In the genomic region with DNA sequence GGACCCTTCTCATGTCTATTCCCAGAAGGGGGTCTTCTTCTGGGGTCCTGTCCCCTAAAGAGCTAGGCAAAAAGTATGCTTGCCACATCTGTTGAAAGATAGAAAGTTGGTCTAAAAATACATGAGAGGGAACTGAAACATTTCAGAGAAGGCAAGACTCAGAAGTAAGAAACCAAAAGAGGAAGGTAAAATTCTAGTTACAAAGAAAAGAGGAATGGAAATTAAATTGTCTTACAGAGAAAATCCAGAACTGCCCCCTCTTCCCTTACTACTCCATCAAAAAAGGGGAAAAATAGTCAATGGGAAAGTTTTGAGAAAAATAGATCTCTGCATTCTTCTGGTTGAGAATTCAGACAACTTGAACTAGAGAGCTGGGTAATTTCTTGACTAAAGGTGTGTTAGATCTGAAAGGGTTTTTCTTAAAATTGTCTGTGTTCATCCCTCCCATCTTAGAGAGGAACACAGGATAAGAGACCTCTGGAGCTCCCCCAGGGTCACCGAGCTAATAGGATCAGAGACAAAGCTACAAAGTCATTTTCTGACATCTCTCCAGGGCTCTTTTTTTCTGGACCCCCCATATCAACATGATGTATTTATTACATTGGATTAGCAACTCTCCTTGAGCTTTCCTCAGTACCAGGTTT, we compare ENCODE assay signal across 21 cellular contexts.
DNase-seq lines count a peak whose midpoint lies in the region; ATAC-seq and TF ChIP-seq lines count a peak whose summit lies in the region.
"Had no signal": no experiment of that assay in that cellular context is flagged by ENCODE, and none has a peak within 500 bp of the region (broad histone marks: within the 10 kb centered on the region; RNA-seq: fewer than 3 reads in every experiment).

No MANE protein-coding gene starts in this region.

- peaks cover 49% of the 10 kb centered on the region for H3K4me1 ChIP-seq in MM.1S (ENCODE audit: low read length)
- H3K4me1 ChIP-seq: psoas muscle, SJSA1 had no signal

- H2AFZ ChIP-seq in MM.1S (ENCODE audit: low read length): peak overlapping the region; percentile 21; the same call in 1 of the 2 replicates

- peaks cover 12% of the 10 kb centered on the region for H3F3A ChIP-seq in MM.1S (ENCODE audit: insufficient read depth, low read length)

- H3K4me3 ChIP-seq in MM.1S (ENCODE audit: low read length): peak overlapping the region; percentile 10; the same call in 1 of the 2 replicates
- H3K4me3 ChIP-seq: K562, lower lobe of right lung, psoas muscle, SJSA1 had no signal

- H3K27me3 ChIP-seq in MM.1S (replicated peaks; ENCODE audit: insufficient read depth, low read length): no peaks in the 10 kb centered on the region
- H3K27me3 ChIP-seq: SJSA1 had no signal

- H3K9me3 ChIP-seq in MM.1S (replicated peaks; ENCODE audit: insufficient read depth, low read length): no peaks in the 10 kb centered on the region
- H3K9me3 ChIP-seq: lower lobe of right lung, psoas muscle, SJSA1 had no signal

- peak; percentile 42 for ATAC-seq in GM18858 (IDR thresholded peaks at IDR 0.05; ENCODE audit: unreplicated experiment)
- no peak for ATAC-seq in HG03280 (IDR thresholded peaks at IDR 0.05; ENCODE audit: unreplicated experiment)
- ATAC-seq in GM21447 (IDR thresholded peaks at IDR 0.05; ENCODE audit: unreplicated experiment): no peak
- ATAC-seq: K562; psoas muscle; stimulated activated naive CD8-positive, alpha-beta T cell treated with anti-CD3 and anti-CD28 coated beads, Interleukin-15, amount 100 ng/mL, for 72 hours had no signal

- TF ChIP-seq CTCF in MM.1S (IDR thresholded peaks at IDR 0.05; ENCODE audit: low read length): no peak

- DNase-seq in AML-193 (lab: John Stamatoyannopoulos, UW): peak; percentile 38 to 53
- peak; percentile 50 for DNase-seq in MM.1S
- DNase-seq in SKM-1 treated with dmso at 0.1 percent for 144 hours (lab: John Stamatoyannopoulos, UW; ENCODE audit: unreplicated experiment): peak; percentile 88
- DNase-seq in NCI-H748 (lab: John Stamatoyannopoulos, UW; ENCODE audit: unreplicated experiment): no peak
- DNase-seq in activated T-cell treated with anti-CD3 and anti-CD28 coated beads, Interleukin-2, amount 50 U/mL, for 48 hours: no peak
- DNase-seq: activated CD4-positive, alpha-beta T cell treated with anti-CD3 and anti-CD28 coated beads for 48 hours; activated naive CD4-positive, alpha-beta T cell treated with anti-CD3 and anti-CD28 coated beads, Interleukin-2, amount 50 U/mL, for 16 hours; CD8-positive, alpha-beta memory T cell; glutamatergic neuron; lower lobe of right lung; NCI-H1436; OCI-M1; psoas muscle; stimulated activated naive CD8-positive, alpha-beta T cell treated with anti-CD3 and anti-CD28 coated beads, Interleukin-15, amount 100 ng/mL, for 72 hours; T1000 had no signal

- no peaks in the 10 kb centered on the region for H3K9me2 ChIP-seq in MM.1S (replicated peaks; ENCODE audit: insufficient read depth, low read length)

- no peaks in the 10 kb centered on the region for H3K36me3 ChIP-seq in MM.1S (replicated peaks; ENCODE audit: insufficient read depth, low read length)
- H3K36me3 ChIP-seq: lower lobe of right lung, SJSA1 had no signal

- H3K4me2 ChIP-seq in MM.1S (ENCODE audit: low read depth, low read length): peak overlapping the region; percentile 55

- peak overlapping the region; percentile 32; the same call in 1 of the 2 replicates for H3K9ac ChIP-seq in MM.1S (ENCODE audit: low read length)

- peak overlapping the region; percentile 67 for H3K27ac ChIP-seq in MM.1S (ENCODE audit: low read length)
- H3K27ac ChIP-seq: epithelial cell of prostate, lower lobe of right lung, psoas muscle, SJSA1 had no signal

- no peaks in the 10 kb centered on the region for H4K20me1 ChIP-seq in MM.1S (ENCODE audit: insufficient read depth, low read length)

- no peaks in the 10 kb centered on the region for H3K79me2 ChIP-seq in MM.1S (ENCODE audit: low read length)

Comparison
In these comparisons a context has a peak if more than half of its experiments do, and no peak if none do; other contexts are left out.
1. DNase-seq: peak in AML-193 (2 of 2), MM.1S (single experiment) and SKM-1 treated with dmso at 0.1 percent for 144 hours (single experiment); none in NCI-H748 (single experiment) and activated T-cell treated with anti-CD3 and anti-CD28 coated beads, Interleukin-2, amount 50 U/mL, for 48 hours (0 of 2).